In the genomic region with DNA sequence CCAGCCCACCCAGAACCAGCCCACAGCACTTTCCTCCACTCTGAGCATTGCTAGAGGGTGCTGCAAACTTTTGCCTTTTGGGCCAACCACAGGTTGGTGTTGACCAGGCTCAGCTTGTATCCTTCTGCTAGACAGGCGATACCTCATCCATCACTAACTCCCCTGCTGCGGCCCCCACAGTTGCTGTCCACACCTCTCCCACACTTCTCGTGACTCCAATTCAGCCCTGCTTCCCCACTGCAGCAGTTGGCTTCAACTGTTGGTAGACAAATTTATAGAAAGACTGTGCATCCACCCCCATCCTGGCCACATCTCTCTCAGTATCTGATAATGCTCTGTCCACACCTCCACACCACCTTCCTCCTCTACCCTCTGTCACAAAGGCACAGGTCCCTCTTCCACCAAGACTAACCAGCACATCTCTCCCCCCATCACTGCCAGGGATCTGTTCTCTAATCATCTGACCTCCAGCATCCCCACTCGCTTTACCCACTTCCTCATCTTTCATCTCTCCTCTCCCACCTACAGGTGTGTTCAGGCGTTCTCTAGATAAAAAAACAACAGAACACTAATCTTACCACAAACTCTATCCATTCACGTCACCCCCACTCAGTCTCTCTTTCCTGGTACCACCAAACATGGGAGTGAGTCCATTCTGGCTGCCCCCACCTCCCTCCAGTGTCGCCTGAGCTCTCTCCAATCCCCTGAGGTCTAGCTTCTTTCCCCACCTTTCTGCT, we compare ENCODE assay signal across 13 cellular contexts. TPM values are rescaled to one million over a fixed set of nuclear protein-coding genes. Genes with fewer than 3 reads are reported as not detected.
DNase-seq lines count a peak whose midpoint lies in the region; ATAC-seq and TF ChIP-seq lines count a peak whose summit lies in the region.
"Had no signal": no experiment of that assay in that cellular context is flagged by ENCODE, and none has a peak within 500 bp of the region (broad histone marks: within the 10 kb centered on the region; RNA-seq: fewer than 3 reads in every experiment).

No MANE protein-coding gene starts in this region.

- ATAC-seq in T-cell (replicated peaks in 1 of 4) (peak; percentile 55 to 92 (median 78)), HG03139 (IDR thresholded peaks at IDR 0.05; ENCODE audit: unreplicated experiment) (no peak), HG03025 (IDR thresholded peaks at IDR 0.05; ENCODE audit: low FRiP score, unreplicated experiment) (no peak)

- TF ChIP-seq POLR2A in lower leg skin (IDR thresholded peaks at IDR 0.05) = no peak

- H3K36me3 Mint-ChIP-seq in activated T-cell treated with anti-CD3 and anti-CD28 coated beads, Interleukin-2, amount 50 U/mL, for 24 hours (ENCODE audit: low read depth) = peaks cover 46% of the 10 kb centered on the region
- H3K36me3 Mint-ChIP-seq in T-cell = no peaks in the 10 kb centered on the region
- peaks cover 5% of the 10 kb centered on the region for H3K36me3 Mint-ChIP-seq in endothelial cell (ENCODE audit: low read depth, unreplicated experiment)
- peaks cover 48% of the 10 kb centered on the region for H3K36me3 Mint-ChIP-seq in stimulated activated naive CD8-positive, alpha-beta T cell treated with anti-CD3 and anti-CD28 coated beads, Interleukin-15, Interleukin-2, amounts not matched to agents 100 ng/mL and 50 ng/mL, for 24 hours (ENCODE audit: low read depth)

- CTCF ChIA-PET in T-cell (lab: Charles Lee) = interaction anchor here in 1 of 2 donors (1.0 kb wide), 1 partner anchor 16 kb away, joined by 4 read pairs; a partner anchor contains a TSS

- 85 to 89% methylated on average over 7 of the region's 7 CpGs for WGBS in lower leg skin, 2 donors

- peaks cover 2% of the 10 kb centered on the region for H3K27me3 Mint-ChIP-seq in activated T-cell treated with anti-CD3 and anti-CD28 coated beads, Interleukin-2, amount 50 U/mL, for 24 hours
- H3K27me3 Mint-ChIP-seq in T-cell (peaks cover 0 to 3% of the 10 kb centered on the region in 2 donors), endothelial cell (ENCODE audit: unreplicated experiment) (peaks cover 4% of the 10 kb centered on the region)
- H3K27me3 Mint-ChIP-seq in stimulated activated naive CD8-positive, alpha-beta T cell treated with anti-CD3 and anti-CD28 coated beads, Interleukin-15, Interleukin-2, amounts not matched to agents 100 ng/mL and 50 ng/mL, for 24 hours = no peaks in the 10 kb centered on the region

- H3K4me3 Mint-ChIP-seq in activated T-cell treated with anti-CD3 and anti-CD28 coated beads, Interleukin-2, amount 50 U/mL, for 24 hours = no peak overlapping the region
- H3K4me3 Mint-ChIP-seq in T-cell (peak overlapping the region in 1 of 3 donors; percentile 33), endothelial cell (ENCODE audit: unreplicated experiment) (no peak overlapping the region)
- no peak overlapping the region for H3K4me3 Mint-ChIP-seq in stimulated activated naive CD8-positive, alpha-beta T cell treated with anti-CD3 and anti-CD28 coated beads, Interleukin-15, Interleukin-2, amounts not matched to agents 100 ng/mL and 50 ng/mL, for 24 hours

- no peak for TF ChIP-seq CTCF in endothelial cell (IDR thresholded peaks at IDR 0.05; ENCODE audit: unreplicated experiment)
- TF ChIP-seq CTCF in lower leg skin (IDR thresholded peaks at IDR 0.05) = no peak

- DNase-seq in activated T-cell treated with anti-CD3 and anti-CD28 coated beads, Interleukin-2, amount 50 U/mL, for 24 hours = no peak
- DNase-seq in activated T-cell treated with anti-CD3 and anti-CD28 coated beads for 4 hours (no peak), T-cell (peak in 18 of 34 experiments; percentile 6 to 78 (median 15)), endothelial cell (ENCODE audit: low spot score) (no peak), lower leg skin (ENCODE audit: low spot score in 2 of 2) (no peak)
- DNase-seq: NCI-H510A treated with DMSO at 0.1 percent for 48 hours, SHP77, uterus had no signal

- POLR2A ChIA-PET in T-cell (lab: Charles Lee) = no interaction called here

- H3K27ac Mint-ChIP-seq in activated T-cell treated with anti-CD3 and anti-CD28 coated beads, Interleukin-2, amount 50 U/mL, for 24 hours = peak overlapping the region; percentile 55
- H3K27ac Mint-ChIP-seq in T-cell (peak overlapping the region; percentile 23 to 27), endothelial cell (ENCODE audit: unreplicated experiment) (peak overlapping the region; percentile 25)
- H3K27ac Mint-ChIP-seq in stimulated activated naive CD8-positive, alpha-beta T cell treated with anti-CD3 and anti-CD28 coated beads, Interleukin-15, Interleukin-2, amounts not matched to agents 100 ng/mL and 50 ng/mL, for 24 hours = peak overlapping the region; percentile 43

- intact Hi-C loops in lower leg skin (cut with DNase I; ENCODE audit: low total_unique reads) = no loop called here

- H3K9me3 Mint-ChIP-seq in activated T-cell treated with anti-CD3 and anti-CD28 coated beads, Interleukin-2, amount 50 U/mL, for 24 hours = no peaks in the 10 kb centered on the region
- H3K9me3 Mint-ChIP-seq in T-cell (no peaks in the 10 kb centered on the region), endothelial cell (ENCODE audit: unreplicated experiment) (no peaks in the 10 kb centered on the region)
- H3K9me3 Mint-ChIP-seq in stimulated activated naive CD8-positive, alpha-beta T cell treated with anti-CD3 and anti-CD28 coated beads, Interleukin-15, Interleukin-2, amounts not matched to agents 100 ng/mL and 50 ng/mL, for 24 hours = no peaks in the 10 kb centered on the region

- peaks cover 17% of the 10 kb centered on the region for H3K4me1 Mint-ChIP-seq in activated T-cell treated with anti-CD3 and anti-CD28 coated beads, Interleukin-2, amount 50 U/mL, for 24 hours (ENCODE audit: low read depth)
- peaks cover 7 to 18% (median 10%) of the 10 kb centered on the region in 3 donors for H3K4me1 Mint-ChIP-seq in T-cell
- H3K4me1 Mint-ChIP-seq in endothelial cell (ENCODE audit: unreplicated experiment) = peaks cover 9% of the 10 kb centered on the region
- H3K4me1 Mint-ChIP-seq in stimulated activated naive CD8-positive, alpha-beta T cell treated with anti-CD3 and anti-CD28 coated beads, Interleukin-15, Interleukin-2, amounts not matched to agents 100 ng/mL and 50 ng/mL, for 24 hours (ENCODE audit: low read depth) = peaks cover 16% of the 10 kb centered on the region

- H3K4me3 ChIP-seq in lower leg skin (ENCODE audit: low read depth, poor library complexity, severe bottlenecking) = no peak overlapping the region
- H3K4me3 ChIP-seq: cardiac muscle cell, lung, uterus had no signal

RNA-seq across cellular contexts. Expression of a gene that starts 15.8 kb away (rescaled TPM):
- total RNA-seq in T-cell = 10 to 100 TPM; 16.8 to 24.5 (median 21.4) TPM
- total RNA-seq in endothelial cell (ENCODE audit: unreplicated experiment) = 22.0 TPM
- total RNA-seq in lower leg skin = 10 to 100 TPM; 11.3 to 15.3 (median 13.3) TPM

RNA-seq across cellular contexts. Expression of a gene that starts 24.7 kb away (rescaled TPM):
- total RNA-seq in T-cell = 10 to 100 TPM in 1 of 5 donors, 1 to 10 TPM in 4; 1.5 to 12.0 (median 2.2) TPM
- total RNA-seq in endothelial cell (ENCODE audit: unreplicated experiment) = 2.2 TPM
- 10 to 100 TPM; 30.5 to 45.4 (median 41.4) TPM for total RNA-seq in lower leg skin

RNA-seq across cellular contexts. Expression of a gene that starts 34.7 kb away (rescaled TPM):
- total RNA-seq in T-cell = 10 to 100 TPM; 54.7 to 58.7 (median 57.6) TPM
- total RNA-seq in endothelial cell (ENCODE audit: unreplicated experiment) = 51.4 TPM
- total RNA-seq in lower leg skin = 10 to 100 TPM; 62.9 to 83.6 (median 71.1) TPM

Comparison
In these comparisons a context has a peak if more than half of its experiments do, and no peak if none do; other contexts are left out.
1. DNase-seq: peak in T-cell (18 of 34); none in activated T-cell treated with anti-CD3 and anti-CD28 coated beads, Interleukin-2, amount 50 U/mL, for 24 hours (single experiment), activated T-cell treated with anti-CD3 and anti-CD28 coated beads for 4 hours (single experiment), endothelial cell (single experiment) and lower leg skin (0 of 2).
2. ATAC-seq: peak in T-cell (4 of 4); none in HG03139 (single experiment) and HG03025 (single experiment).
3. Peak in every context shown above with its lines, with median percentiles within 50 percentile points of each other: H3K27ac Mint-ChIP-seq.